22 cellular contexts compared by ENCODE assay signal in genomic region chr6:9704989-9705388, GRCh38.
DNase-seq lines count a peak whose midpoint lies in the region; ATAC-seq, FAIRE-seq and TF ChIP-seq lines count a peak whose summit lies in the region.
"Had no signal": no experiment of that assay in that cellular context is flagged by ENCODE, and none has a peak within 500 bp of the region (broad histone marks: within the 10 kb centered on the region; RNA-seq: fewer than 3 reads in every experiment).

No MANE protein-coding gene starts in this region.

- no peaks in the 10 kb centered on the region for H3K9me3 Mint-ChIP-seq in osteocyte (ENCODE audit: unreplicated experiment)
- H3K9me3 Mint-ChIP-seq in WTC11, result no peaks in the 10 kb centered on the region

- H3K4me1 Mint-ChIP-seq in osteocyte (ENCODE audit: unreplicated experiment) (peaks cover 5% of the 10 kb centered on the region), WTC11 (peaks cover 2% of the 10 kb centered on the region)
- H3K4me1 Mint-ChIP-seq: T-cell had no signal

- TF ChIP-seq CTCF in osteocyte (IDR thresholded peaks at IDR 0.05) (no peak), WTC11 (IDR thresholded peaks at IDR 0.05) (no peak)

- H3K36me3 Mint-ChIP-seq in osteocyte (ENCODE audit: unreplicated experiment), result no peaks in the 10 kb centered on the region
- no peaks in the 10 kb centered on the region for H3K36me3 Mint-ChIP-seq in WTC11
- H3K36me3 Mint-ChIP-seq: T-cell had no signal

- no peak overlapping the region for H3K27ac Mint-ChIP-seq in osteocyte (ENCODE audit: unreplicated experiment)
- H3K27ac Mint-ChIP-seq in WTC11, result no peak overlapping the region
- H3K27ac Mint-ChIP-seq: T-cell had no signal

- H3K4me3 Mint-ChIP-seq in osteocyte (ENCODE audit: unreplicated experiment) (no peak overlapping the region), WTC11 (no peak overlapping the region)
- H3K4me3 Mint-ChIP-seq: T-cell had no signal

- peak; percentile 50 for FAIRE-seq in RCC 7860 (lab: Jason Lieb, UNC)

- H3K27me3 Mint-ChIP-seq in osteocyte (ENCODE audit: unreplicated experiment), result no peaks in the 10 kb centered on the region
- H3K27me3 Mint-ChIP-seq in WTC11 (ENCODE audit: low read depth), result no peaks in the 10 kb centered on the region
- H3K27me3 Mint-ChIP-seq: T-cell had no signal

- DNase-seq in DMS53 (lab: John Stamatoyannopoulos, UW) (peak; percentile 13), DMS53 treated with DMSO at 0.1 percent for 48 hours (lab: John Stamatoyannopoulos, UW; ENCODE audit: unreplicated experiment) (no peak), RCC 7860 (ENCODE audit: low spot score) (peak; percentile 45), left lobe of liver (ENCODE audit: low spot score) (no peak), osteocyte (ENCODE audit: extremely low spot score, unreplicated experiment) (no peak), COR-L47 (lab: John Stamatoyannopoulos, UW) (no peak), WTC11 (ENCODE audit: low spot score) (no peak)
- no peak for DNase-seq in activated CD8-positive, alpha-beta memory T cell treated with anti-CD3 and anti-CD28 coated beads, Interleukin-2, amount 50 U/mL, for 48 hours
- DNase-seq: 8988T, DMS79 treated with DMSO at 0.1 percent for 48 hours, GOT3, KG1, NCI-H1092 treated with DMSO at 0.1 percent for 48 hours, NCI-H1436 treated with DMSO at 0.1 percent for 48 hours, NCI-H2029, NCI-H226, NCI-H510A treated with DMSO at 0.1 percent for 48 hours, NCI-H748 treated with DMSO at 0.1 percent for 48 hours, T-cell had no signal

- POLR2A ChIA-PET in WTC11 (lab: Charles Lee), result no interaction called here

- CTCF ChIA-PET in WTC11 (lab: Charles Lee), result no interaction called here

- ATAC-seq in left lobe of liver (peak; percentile 99), WTC11 (no peak)
- ATAC-seq: HCT116, Panc1, SK-N-SH treated with all-trans-retinoic acid at 6 μM for 48 hours, T-cell had no signal

TF ChIP-seq in WTC11, 78 proteins besides CTCF, POLR2A, EP300 and RAD21 (continues in another document):
- TF ChIP-seq USF2 (CRISPR knock-in tag; IDR thresholded peaks at IDR 0.05) (no peak), MLX (CRISPR knock-in tag; IDR thresholded peaks at IDR 0.05) (no peak), FOXP4 (CRISPR knock-in tag; IDR thresholded peaks at IDR 0.05) (no peak), GRHL2 (CRISPR knock-in tag; IDR thresholded peaks at IDR 0.05; ENCODE audit: insufficient replicate concordance, severe bottlenecking) (no peak), AR (CRISPR knock-in tag; IDR thresholded peaks at IDR 0.05) (no peak), ZNF121 (CRISPR knock-in tag; IDR thresholded peaks at IDR 0.05) (no peak), PREB (CRISPR knock-in tag; IDR thresholded peaks at IDR 0.05; ENCODE audit: borderline replicate concordance) (no peak), ZNF396 (CRISPR knock-in tag; IDR thresholded peaks at IDR 0.05; ENCODE audit: borderline replicate concordance) (no peak), NR3C1 (CRISPR knock-in tag; conservative IDR thresholded peaks at IDR 0.05; ENCODE audit: low read depth) (no peak), IRF2 (CRISPR knock-in tag; IDR thresholded peaks at IDR 0.05; ENCODE audit: borderline replicate concordance, low read depth) (no peak), RORB (CRISPR knock-in tag; IDR thresholded peaks at IDR 0.05) (no peak), GABPB1 (CRISPR knock-in tag; IDR thresholded peaks at IDR 0.05) (no peak), CREB1 (CRISPR knock-in tag; IDR thresholded peaks at IDR 0.05) (no peak), NR2C2 (CRISPR knock-in tag; IDR thresholded peaks at IDR 0.05) (no peak), ZNF671 (CRISPR knock-in tag; IDR thresholded peaks at IDR 0.05) (no peak), ESRRA (CRISPR knock-in tag; IDR thresholded peaks at IDR 0.05; ENCODE audit: borderline replicate concordance) (no peak), E2F1 (CRISPR knock-in tag; IDR thresholded peaks at IDR 0.05) (no peak)

Comparison
In these comparisons a context has a peak if more than half of its experiments do, and no peak if none do; other contexts are left out.
1. DNase-seq: peak in DMS53 (single experiment) and RCC 7860 (single experiment); none in DMS53 treated with DMSO at 0.1 percent for 48 hours (single experiment), left lobe of liver (single experiment), osteocyte (single experiment), COR-L47 (single experiment), activated CD8-positive, alpha-beta memory T cell treated with anti-CD3 and anti-CD28 coated beads, Interleukin-2, amount 50 U/mL, for 48 hours (single experiment) and WTC11 (single experiment).